Comparison of ENCODE assay signal across 14 cellular contexts in the genomic region with DNA sequence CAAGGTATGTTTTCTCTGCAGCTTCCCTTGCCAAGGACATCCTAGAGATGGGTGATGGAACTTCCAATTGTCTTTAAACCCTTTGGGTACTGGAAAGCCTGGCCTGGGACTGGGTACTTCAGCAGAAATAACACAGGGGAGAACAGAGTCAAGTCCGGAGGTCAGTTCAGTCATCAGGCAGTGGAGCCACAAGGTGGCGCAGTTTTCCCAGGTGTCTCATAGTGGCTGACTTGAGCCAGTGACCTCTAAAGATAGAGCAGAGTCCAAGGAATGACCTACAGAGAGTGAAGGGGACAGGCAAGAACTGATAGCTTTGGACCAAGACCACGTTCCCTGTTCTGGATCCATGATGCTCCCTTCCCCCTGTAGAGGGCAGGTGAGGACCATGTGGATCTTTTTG. TPM values are rescaled to one million over a fixed set of nuclear protein-coding genes. Genes with fewer than 3 reads are reported as not detected.
A peak's percentile ranks its signal among the peaks of the same experiment; 100 is the strongest.
DNase-seq lines count a peak whose midpoint lies in the region; ATAC-seq and TF ChIP-seq lines count a peak whose summit lies in the region.
"Not testable (repeated sequence)": the region's sequence is repeated elsewhere in the genome, so short reads cannot be mapped to it uniquely, and the experiment has no call there.
"Had no signal": no experiment of that assay in that cellular context is flagged by ENCODE, and none has a peak within 500 bp of the region (broad histone marks: within the 10 kb centered on the region; RNA-seq: fewer than 3 reads in every experiment).

No MANE protein-coding gene starts in this region.

- not testable (repeated sequence) for H3K27me3 ChIP-seq in BJ (ENCODE audit: control insufficient read depth, insufficient read depth, low read length); brain microvascular endothelial cell (replicated peaks); foreskin keratinocyte

- not testable (repeated sequence) for H4K20me1 ChIP-seq in OCI-LY7 (ENCODE audit: insufficient read depth, low read length)

- H2AFZ ChIP-seq in OCI-LY7 (ENCODE audit: low read length): not testable (repeated sequence)

- not testable (repeated sequence) for H3K27me3 Mint-ChIP-seq in activated CD4-positive, alpha-beta T cell treated with anti-CD3 and anti-CD28 coated beads for 36 hours

- in situ Hi-C loops in KBM-7 (cut with MboI; ENCODE audit: low pct_unique_long_range_greater_than_20kb, low sequenced_read_pairs); brain microvascular endothelial cell (cut with HindIII; ENCODE audit: low pct_ligation_motif_present, low sequenced_read_pairs): not testable (repeated sequence)

- not testable (repeated sequence) for ATAC-seq in activated CD4-positive, alpha-beta T cell treated with anti-CD3 and anti-CD28 coated beads for 36 hours; foreskin keratinocyte; stimulated activated naive CD8-positive, alpha-beta T cell treated with anti-CD3 and anti-CD28 coated beads, Interleukin-15, Interleukin-2, amounts not matched to agents 100 U/mL and 50 U/mL, for 24 hours

- intact Hi-C loops in OCI-LY7 (cut with micrococcal nuclease; ENCODE audit: unreplicated experiment); activated CD4-positive, alpha-beta T cell treated with anti-CD3 and anti-CD28 coated beads for 36 hours (cut with DNase I, micrococcal nuclease): not testable (repeated sequence)

- BruUV-seq in OCI-LY7 (replicated peaks; lab: Mats Ljungman, UMichigan): not testable (repeated sequence)

- H3K4me2 ChIP-seq in OCI-LY7 (ENCODE audit: low read length): not testable (repeated sequence)

- H3K4me3 Mint-ChIP-seq in activated CD4-positive, alpha-beta T cell treated with anti-CD3 and anti-CD28 coated beads for 36 hours: not testable (repeated sequence)

- H3K9me3 ChIP-seq in OCI-LY7 (ENCODE audit: low read length): not testable (repeated sequence)

- CTCF ChIA-PET in BJ (lab: Yijun Ruan, JAX): interaction anchor here (0.5 to 1.0 kb wide), 3 partner anchors 17 to 33 kb away, joined by 3 to 4 read pairs (median 3); no protein-coding TSS in a partner anchor
- CTCF ChIA-PET in OCI-LY7 (lab: Charles Lee; ENCODE audit: unreplicated experiment); activated CD4-positive, alpha-beta T cell treated with anti-CD3 and anti-CD28 coated beads for 36 hours (lab: Charles Lee): not testable (repeated sequence)

- not testable (repeated sequence) for DNase-seq in BJ (ENCODE audit: low read depth); OCI-LY7 (ENCODE audit: low spot score); foreskin keratinocyte
- DNase-seq in KBM-7 (peak; percentile 3), brain microvascular endothelial cell (peak; percentile 22)
- peak; percentile 16 for DNase-seq in activated CD4-positive, alpha-beta T cell treated with anti-CD3 and anti-CD28 coated beads for 36 hours
- DNase-seq in stimulated activated naive CD8-positive, alpha-beta T cell treated with anti-CD3 and anti-CD28 coated beads, Interleukin-15, Interleukin-2, amounts not matched to agents 100 U/mL and 50 U/mL, for 24 hours: peak; percentile 16

- H3K4me1 ChIP-seq in OCI-LY7 (ENCODE audit: insufficient read depth, low read length, poor library complexity, severe bottlenecking): not testable (repeated sequence)
- H3K4me1 ChIP-seq in foreskin keratinocyte: peaks cover 16% of the 10 kb centered on the region

- POLR2A ChIA-PET in BJ (lab: Charles Lee); OCI-LY7 (lab: Charles Lee); activated CD4-positive, alpha-beta T cell treated with anti-CD3 and anti-CD28 coated beads for 36 hours (lab: Charles Lee): not testable (repeated sequence)

- peak; percentile 43 for TF ChIP-seq CTCF in BJ (IDR thresholded peaks at IDR 0.05; ENCODE audit: insufficient read depth, low read depth, low read length)
- TF ChIP-seq CTCF in GM12872 (IDR thresholded peaks at IDR 0.05; ENCODE audit: insufficient read depth, low read depth, low read length): peak; percentile 49
- TF ChIP-seq CTCF in OCI-LY7 (conservative IDR thresholded peaks at IDR 0.05; ENCODE audit: low read length): peak; percentile 59
- TF ChIP-seq CTCF in brain microvascular endothelial cell (IDR thresholded peaks at IDR 0.05; ENCODE audit: low read depth, low read length, missing control alignments): peak; percentile 50
- peak; percentile 69 for TF ChIP-seq CTCF in foreskin keratinocyte (conservative IDR thresholded peaks at IDR 0.05)

- not testable (repeated sequence) for H3K79me2 ChIP-seq in OCI-LY7 (ENCODE audit: insufficient read depth, low read depth, low read length)

- not testable (repeated sequence) for H3K36me3 Mint-ChIP-seq in activated CD4-positive, alpha-beta T cell treated with anti-CD3 and anti-CD28 coated beads for 36 hours (ENCODE audit: low read depth)

- H3K27ac Mint-ChIP-seq in activated CD4-positive, alpha-beta T cell treated with anti-CD3 and anti-CD28 coated beads for 36 hours: not testable (repeated sequence)

- H3K4me3 ChIP-seq in BJ (ENCODE audit: low read depth, low read length); OCI-LY7 (ENCODE audit: low read depth, low read length, poor library complexity, severe bottlenecking); brain microvascular endothelial cell (ENCODE audit: low read depth, low read length): not testable (repeated sequence)

- not testable (repeated sequence) for H3K36me3 ChIP-seq in BJ (ENCODE audit: control insufficient read depth, insufficient read depth, low read length); OCI-LY7 (ENCODE audit: insufficient read depth, low read length); brain microvascular endothelial cell (replicated peaks)

- H3K27ac ChIP-seq in OCI-LY7 (ENCODE audit: low read depth, low read length, poor library complexity, severe bottlenecking); brain microvascular endothelial cell; foreskin keratinocyte: not testable (repeated sequence)

- H3K9me3 Mint-ChIP-seq in activated CD4-positive, alpha-beta T cell treated with anti-CD3 and anti-CD28 coated beads for 36 hours (ENCODE audit: low read depth): not testable (repeated sequence)

- H3K4me1 Mint-ChIP-seq in activated CD4-positive, alpha-beta T cell treated with anti-CD3 and anti-CD28 coated beads for 36 hours: not testable (repeated sequence)

- H3K9me2 ChIP-seq in OCI-LY7 (ENCODE audit: insufficient read depth, low read length): not testable (repeated sequence)

RNA-seq across cellular contexts. Expression of a gene that starts 6.8 kb away (rescaled TPM):
- polyA plus RNA-seq in BJ (2011; rRNA removed) (0.34 and 0.63 TPM in 2 replicates), foreskin keratinocyte (not detected in 2 replicates)
- polyA minus RNA-seq in BJ (2011; rRNA and poly(A)+ RNA removed): 0.09 and 0.21 TPM in 2 replicates
- not detected in 2 replicates for total RNA-seq in OCI-LY7 (2014; rRNA removed; shearing (Covaris generic))
- total RNA-seq in OCI-LY7 (2022) (not detected in 2 replicates), foreskin keratinocyte (not detected in 2 replicates)
- not detected for total RNA-seq in activated CD4-positive, alpha-beta T cell treated with anti-CD3 and anti-CD28 coated beads for 36 hours
- total RNA-seq: activated T-cell treated with anti-CD3 and anti-CD28 coated beads, Interleukin-2, amount 50 U/mL, for 72 hours; gastroesophageal sphincter; naive thymus-derived CD4-positive, alpha-beta T cell; osteocyte; sciatic nerve had no signal
- polyA plus RNA-seq: IgD-negative memory B cell; naive thymus-derived CD4-positive, alpha-beta T cell had no signal

RNA-seq across cellular contexts. Expression of a gene that starts 18.4 kb away (rescaled TPM):
- 0.39 and 0.49 TPM in 2 replicates for polyA plus RNA-seq in BJ (2011; rRNA removed)
- not detected in 2 replicates for polyA minus RNA-seq in BJ (2011; rRNA and poly(A)+ RNA removed)
- total RNA-seq in OCI-LY7 (2014; rRNA removed; shearing (Covaris generic)): not detected in 2 replicates
- total RNA-seq in OCI-LY7 (2022): not detected in 2 replicates
- not detected for total RNA-seq in activated CD4-positive, alpha-beta T cell treated with anti-CD3 and anti-CD28 coated beads for 36 hours
- total RNA-seq in foreskin keratinocyte: not detected in 2 replicates
- polyA plus RNA-seq in foreskin keratinocyte: not detected in 2 replicates
- total RNA-seq: activated T-cell treated with anti-CD3 and anti-CD28 coated beads, Interleukin-2, amount 50 U/mL, for 72 hours; gastroesophageal sphincter; osteocyte; sciatic nerve had no signal
- polyA plus RNA-seq: IgD-negative memory B cell; naive thymus-derived CD4-positive, alpha-beta T cell had no signal
